Comparison of ENCODE assay signal across 8 cellular contexts in genomic region chr15:63601026-63601726, GRCh38. TPM values are rescaled to one million over a fixed set of nuclear protein-coding genes. Genes with fewer than 3 reads are reported as not detected.
DNase-seq lines count a peak whose midpoint lies in the region; ATAC-seq and TF ChIP-seq lines count a peak whose summit lies in the region.

No MANE protein-coding gene starts in this region.

- no peak for TF ChIP-seq CTCF in WTC11 (IDR thresholded peaks at IDR 0.05)
- TF ChIP-seq CTCF in lower lobe of right lung (IDR thresholded peaks at IDR 0.05): no peak

- H3K27me3 Mint-ChIP-seq in WTC11 (ENCODE audit: low read depth): peaks cover 28% of the 10 kb centered on the region
- no peaks in the 10 kb centered on the region for H3K27me3 Mint-ChIP-seq in stimulated activated naive B cell treated with anti-CD40 and anti-IgM and Interleukin-4, amounts not matched to agents 10 μg/mL and 1 μg/mL and 100 μg/mL, for 72 hours

- ATAC-seq in GM18873 (IDR thresholded peaks at IDR 0.05; ENCODE audit: low FRiP score, unreplicated experiment): peak; percentile 6
- ATAC-seq in WTC11: peak; percentile 3
- ATAC-seq in lower lobe of right lung: peak; percentile 15 to 29
- peak; percentile 2 to 15 for ATAC-seq in stimulated activated naive B cell treated with anti-CD40 and anti-IgM and Interleukin-4, amounts not matched to agents 10 μg/mL and 1 μg/mL and 100 μg/mL, for 72 hours (replicated peaks)

- intact Hi-C loops in lower lobe of right lung (cut with DNase I): no loop called here

- H3K4me1 ChIP-seq in ACC112 (ENCODE audit: control insufficient read depth, insufficient read depth, low read length, unreplicated experiment): no peaks in the 10 kb centered on the region
- peaks cover 52% of the 10 kb centered on the region for H3K4me1 ChIP-seq in lower lobe of right lung

- no peaks in the 10 kb centered on the region for H3K36me3 Mint-ChIP-seq in WTC11
- peaks cover 13 to 34% of the 10 kb centered on the region in 2 donors for H3K36me3 Mint-ChIP-seq in stimulated activated naive B cell treated with anti-CD40 and anti-IgM and Interleukin-4, amounts not matched to agents 10 μg/mL and 1 μg/mL and 100 μg/mL, for 72 hours

- H3K4me3 Mint-ChIP-seq in WTC11: peak overlapping the region; percentile 83
- H3K4me3 Mint-ChIP-seq in stimulated activated naive B cell treated with anti-CD40 and anti-IgM and Interleukin-4, amounts not matched to agents 10 μg/mL and 1 μg/mL and 100 μg/mL, for 72 hours: peak overlapping the region; percentile 89 to 93

- DNase-seq in HK-2 (ENCODE audit: unreplicated experiment) (peak; percentile 23), WTC11 (ENCODE audit: low spot score) (peak; percentile 36), lower lobe of right lung (peak; percentile 65), DMS153 treated with DMSO at 0.1 percent for 48 hours (lab: John Stamatoyannopoulos, UW; ENCODE audit: unreplicated experiment) (no peak)
- DNase-seq in stimulated activated naive B cell treated with anti-CD40 and anti-IgM and Interleukin-4, amounts not matched to agents 10 μg/mL and 1 μg/mL and 100 μg/mL, for 72 hours: no peak

- no peaks in the 10 kb centered on the region for H3K36me3 ChIP-seq in ACC112 (ENCODE audit: insufficient read depth, low read length)
- H3K36me3 ChIP-seq in lower lobe of right lung: no peaks in the 10 kb centered on the region

- H3K27ac Mint-ChIP-seq in WTC11: no peak overlapping the region
- H3K27ac Mint-ChIP-seq in stimulated activated naive B cell treated with anti-CD40 and anti-IgM and Interleukin-4, amounts not matched to agents 10 μg/mL and 1 μg/mL and 100 μg/mL, for 72 hours: peak overlapping the region; percentile 94

- H3K27ac ChIP-seq in ACC112 (ENCODE audit: low read depth, low read length): peak overlapping the region; percentile 24; the same call in 1 of the 2 replicates
- peak overlapping the region; percentile 61 for H3K27ac ChIP-seq in cingulate gyrus (ENCODE audit: low read depth, low read length)
- peak overlapping the region; percentile 84 for H3K27ac ChIP-seq in lower lobe of right lung

- no peaks in the 10 kb centered on the region for H3K27me3 ChIP-seq in ACC112 (ENCODE audit: insufficient read depth, low read length)
- H3K27me3 ChIP-seq in lower lobe of right lung (ENCODE audit: low read depth): no peaks in the 10 kb centered on the region

- CTCF ChIA-PET in WTC11 (lab: Charles Lee): interaction anchor here (1.0 to 5.2 kb wide), 14 partner anchors 9 to 466 kb away, joined by 3 to 63 read pairs (median 12); partner anchors contain the start of gene USP3

- POLR2A ChIA-PET in WTC11 (lab: Charles Lee): no interaction called here

- H2AFZ ChIP-seq in ACC112 (ENCODE audit: low read length, unreplicated experiment): peak overlapping the region; percentile 72

- H3K4me3 ChIP-seq in ACC112 (ENCODE audit: low read depth, low read length): peak overlapping the region; percentile 88
- H3K4me3 ChIP-seq in lower lobe of right lung: peak overlapping the region; percentile 83

- H3K9me3 ChIP-seq in lower lobe of right lung: no peaks in the 10 kb centered on the region

- no peaks in the 10 kb centered on the region for H3K79me2 ChIP-seq in ACC112 (ENCODE audit: control insufficient read depth, insufficient read depth, low read length, unreplicated experiment)

- H3K4me1 Mint-ChIP-seq in WTC11: peaks cover 21% of the 10 kb centered on the region
- H3K4me1 Mint-ChIP-seq in stimulated activated naive B cell treated with anti-CD40 and anti-IgM and Interleukin-4, amounts not matched to agents 10 μg/mL and 1 μg/mL and 100 μg/mL, for 72 hours: peaks cover 62 to 87% of the 10 kb centered on the region in 2 donors

- no peaks in the 10 kb centered on the region for H3K9me3 Mint-ChIP-seq in WTC11
- no peaks in the 10 kb centered on the region for H3K9me3 Mint-ChIP-seq in stimulated activated naive B cell treated with anti-CD40 and anti-IgM and Interleukin-4, amounts not matched to agents 10 μg/mL and 1 μg/mL and 100 μg/mL, for 72 hours

TF ChIP-seq in WTC11, 78 proteins besides CTCF, POLR2A, EP300 and RAD21:
- TF ChIP-seq IRF2 (CRISPR knock-in tag; IDR thresholded peaks at IDR 0.05; ENCODE audit: borderline replicate concordance, low read depth) (no peak), ZNF121 (CRISPR knock-in tag; IDR thresholded peaks at IDR 0.05) (0 out of 2 replicates have a peak, but pooled peaks have one; percentile 55), AR (CRISPR knock-in tag; IDR thresholded peaks at IDR 0.05) (no peak), FOXP1 (CRISPR knock-in tag; IDR thresholded peaks at IDR 0.05; ENCODE audit: borderline replicate concordance) (no peak), SMAD3 (CRISPR knock-in tag; IDR thresholded peaks at IDR 0.05; ENCODE audit: borderline replicate concordance) (0 out of 2 replicates have a peak, but pooled peaks have one; percentile 23), USF2 (CRISPR knock-in tag; IDR thresholded peaks at IDR 0.05) (no peak), ZNF138 (CRISPR knock-in tag; conservative IDR thresholded peaks at IDR 0.05) (no peak), ETV6 (CRISPR knock-in tag; IDR thresholded peaks at IDR 0.05) (no peak), MAX (CRISPR knock-in tag; IDR thresholded peaks at IDR 0.05) (peak; percentile 34; the same call in 1 of the 2 replicates), ZBTB43 (CRISPR knock-in tag; IDR thresholded peaks at IDR 0.05) (0 out of 2 replicates have a peak, but pooled peaks have one; percentile 63), ZSCAN18 (CRISPR knock-in tag; IDR thresholded peaks at IDR 0.05) (no peak)

RNA-seq across cellular contexts. Expression of gene FBXL22, which starts 4.0 kb away (rescaled TPM):
- total RNA-seq in WTC11 (2021) (0.46 to 0.73 TPM (median 0.46 TPM) in 3 replicates), lower lobe of right lung (1.4 TPM)

Comparison
In these comparisons a context has a peak if more than half of its experiments do, and no peak if none do; other contexts are left out.
1. H3K27ac ChIP-seq: peak in every context shown above with its lines; median percentile 84 in lower lobe of right lung; 61 in cingulate gyrus; 24 in ACC112.
2. DNase-seq: peak in HK-2 (single experiment), WTC11 (single experiment) and lower lobe of right lung (single experiment); none in stimulated activated naive B cell treated with anti-CD40 and anti-IgM and Interleukin-4, amounts not matched to agents 10 μg/mL and 1 μg/mL and 100 μg/mL, for 72 hours (single experiment) and DMS153 treated with DMSO at 0.1 percent for 48 hours (single experiment).
3. Peak in every context shown above with its lines, with median percentiles within 50 percentile points of each other: ATAC-seq.